9 cellular contexts compared by ENCODE assay signal in the genomic region with DNA sequence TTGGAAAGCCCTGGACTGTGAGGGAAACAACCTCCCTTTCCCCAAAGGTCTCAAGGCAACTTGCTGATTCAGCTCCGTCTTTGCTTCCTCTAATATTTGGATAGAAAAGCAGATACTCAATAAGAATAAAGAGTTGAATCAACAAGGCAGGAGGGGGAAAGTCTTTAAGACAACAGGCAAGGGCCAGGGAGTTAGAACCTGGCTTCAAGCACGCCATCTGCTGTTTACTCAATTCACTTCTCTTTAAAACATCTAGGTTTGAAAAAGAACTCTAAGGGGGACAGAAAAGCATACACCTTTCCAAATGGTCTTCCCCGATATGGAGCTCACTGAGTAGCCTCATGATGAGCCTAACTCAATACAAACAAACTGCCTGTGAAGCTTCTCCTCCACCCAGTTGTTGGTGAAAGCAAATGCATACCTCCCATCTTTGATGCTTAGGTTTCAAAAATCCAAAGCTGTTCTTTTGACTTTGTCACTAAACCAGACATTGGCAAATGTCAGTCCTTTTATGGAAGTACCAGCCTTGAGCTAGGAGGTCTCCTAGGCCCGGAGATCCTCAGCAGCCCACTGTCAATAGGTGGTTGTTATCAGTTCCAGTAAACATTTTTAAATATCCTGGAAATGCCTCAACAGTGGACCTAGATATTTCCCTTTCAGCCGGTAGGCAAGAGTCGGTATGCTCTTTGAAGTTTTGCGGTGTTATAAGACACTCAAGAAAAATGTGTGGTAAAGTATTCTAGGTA.
DNase-seq lines count a peak whose midpoint lies in the region; ATAC-seq and TF ChIP-seq lines count a peak whose summit lies in the region.
"Had no signal": no experiment of that assay in that cellular context is flagged by ENCODE, and none has a peak within 500 bp of the region (broad histone marks: within the 10 kb centered on the region; RNA-seq: fewer than 3 reads in every experiment).

No MANE protein-coding gene starts in this region.

- TF ChIP-seq CTCF in neural crest cell (conservative IDR thresholded peaks at IDR 0.05), result no peak
- peak in 2 of 7 experiments; percentile 8 to 21 for TF ChIP-seq CTCF in stomach (IDR thresholded peaks at IDR 0.05)

- H3K4me3 ChIP-seq in stomach, result no peak overlapping the region

- peak; percentile 26; the same call in 1 of the 2 replicates for TF ChIP-seq RAD21 in Ishikawa (IDR thresholded peaks at IDR 0.05; ENCODE audit: low read depth)

- no peaks in the 10 kb centered on the region for H3K27me3 Mint-ChIP-seq in neural crest cell (ENCODE audit: low read depth)
- H3K27me3 Mint-ChIP-seq: T-cell had no signal

- WGBS in stomach, 5 donors, result 31 to 52% (median 37%) methylated on average over 7 of the region's 7 CpGs

- TF ChIP-seq EP300 in Ishikawa (IDR thresholded peaks at IDR 0.05; ENCODE audit: borderline replicate concordance) (no peak), stomach (IDR thresholded peaks at IDR 0.05) (no peak)

- DNase-seq in EH (ENCODE audit: low read depth) (peak; percentile 57), cerebellar cortex (ENCODE audit: low spot score) (peak; percentile 54), neural crest cell (ENCODE audit: low read depth, low spot score) (no peak), posterior vena cava (ENCODE audit: low spot score) (no peak), SKM-1 (lab: John Stamatoyannopoulos, UW; ENCODE audit: unreplicated experiment) (no peak), stomach (no peak)

- no peak for ATAC-seq in GM19397 (IDR thresholded peaks at IDR 0.05; ENCODE audit: unreplicated experiment)
- ATAC-seq: T-cell had no signal

- intact Hi-C loops in posterior vena cava (cut with DNase I) (no loop called here), stomach (cut with DNase I; ENCODE audit: low total_unique reads) (no loop called here)

- H3K4me3 Mint-ChIP-seq in neural crest cell, result no peak overlapping the region
- H3K4me3 Mint-ChIP-seq: T-cell had no signal

- TF ChIP-seq POLR2A in stomach (IDR thresholded peaks at IDR 0.05), result no peak

- H3K36me3 ChIP-seq in stomach, result no peaks in the 10 kb centered on the region

- no peaks in the 10 kb centered on the region for H3K36me3 Mint-ChIP-seq in neural crest cell (ENCODE audit: low read depth)
- H3K36me3 Mint-ChIP-seq: T-cell had no signal

- no peaks in the 10 kb centered on the region for H3K9me3 ChIP-seq in stomach

- H3K9me3 Mint-ChIP-seq in neural crest cell, result no peaks in the 10 kb centered on the region
- H3K9me3 Mint-ChIP-seq: T-cell had no signal

- H3K27ac ChIP-seq in stomach, result no peak overlapping the region

- H3K4me1 ChIP-seq in stomach, result peaks cover 0 to 43% (median 18%) of the 10 kb centered on the region in 4 donors

- H3K4me1 Mint-ChIP-seq in neural crest cell, result peaks cover 24% of the 10 kb centered on the region
- H3K4me1 Mint-ChIP-seq: T-cell had no signal

- peak overlapping the region; percentile 35 for H3K27ac Mint-ChIP-seq in neural crest cell (ENCODE audit: unreplicated experiment)
- H3K27ac Mint-ChIP-seq: T-cell had no signal

- no peaks in the 10 kb centered on the region for H3K27me3 ChIP-seq in stomach

TF ChIP-seq in Ishikawa, 13 proteins besides CTCF, POLR2A, EP300 and RAD21:
- TF ChIP-seq ZBTB7A (IDR thresholded peaks at IDR 0.05; ENCODE audit: low read depth) (no peak), FOXM1 (IDR thresholded peaks at IDR 0.05; ENCODE audit: borderline replicate concordance, low read depth) (no peak), TCF12 (IDR thresholded peaks at IDR 0.05; ENCODE audit: low read depth) (no peak), TEAD4 (IDR thresholded peaks at IDR 0.05) (no peak)
- TF ChIP-seq, protein P1, sequence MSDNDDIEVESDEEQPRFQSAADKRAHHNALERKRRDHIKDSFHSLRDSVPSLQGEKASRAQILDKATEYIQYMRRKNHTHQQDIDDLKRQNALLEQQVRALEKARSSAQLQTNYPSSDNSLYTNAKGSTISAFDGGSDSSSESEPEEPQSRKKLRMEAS (IDR thresholded peaks at IDR 0.05), result no peak

Comparison
In these comparisons a context has a peak if more than half of its experiments do, and no peak if none do; other contexts are left out.
1. DNase-seq: peak in EH (single experiment) and cerebellar cortex (single experiment); none in neural crest cell (single experiment), posterior vena cava (single experiment), SKM-1 (single experiment) and stomach (single experiment).